ENCODE assay signal across 35 cellular contexts in the genomic region with DNA sequence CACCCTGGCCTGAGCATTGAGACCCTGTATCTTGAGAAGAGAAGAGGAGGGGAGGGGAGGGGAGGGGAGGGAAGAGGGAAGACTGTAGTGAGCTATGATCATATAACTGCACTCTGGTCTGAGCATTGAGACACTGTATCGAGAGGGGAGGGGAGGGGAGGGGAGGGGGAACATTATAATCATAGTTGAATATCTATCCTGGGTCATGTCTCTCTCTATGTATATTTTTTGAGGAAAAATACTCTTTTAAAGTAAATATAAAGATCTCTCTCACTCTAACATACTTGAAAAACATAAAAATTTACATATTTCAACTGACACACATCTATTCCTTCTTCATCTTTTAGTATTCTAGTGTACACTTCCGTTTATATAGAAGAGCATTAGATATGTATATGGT.
"Had no signal": no experiment of that assay in that cellular context is flagged by ENCODE, and none has a peak within 500 bp of the region (broad histone marks: within the 10 kb centered on the region; RNA-seq: fewer than 3 reads in every experiment).

No MANE protein-coding gene starts in this region.

- H3K27me3 ChIP-seq: MG63 had no signal

- DNase-seq: Karpas-422, Kasumi-1, MG63, MM.1S, MV-4-11, NCI-H1048, NCI-H1092, NCI-H1092 treated with DMSO at 0.1 percent for 48 hours, NCI-H1105, NCI-H1105 treated with DMSO at 0.1 percent for 48 hours, NCI-H1417, NCI-H1417 treated with DMSO at 0.1 percent for 48 hours, NCI-H1436, NCI-H1436 treated with DMSO at 0.1 percent for 48 hours, NCI-H146, NCI-H1694, NCI-H1694 treated with DMSO at 0.1 percent for 48 hours, NCI-H187, NCI-H187 treated with DMSO at 0.1 percent for 48 hours, NCI-H1930, NCI-H2029, NCI-H2029 treated with DMSO at 0.1 percent for 48 hours, NCI-H2081, NCI-H2081 treated with DMSO at 0.1 percent for 48 hours, NCI-H2107, NCI-H2171, NCI-H2171 treated with DMSO at 0.1 percent for 48 hours, NCI-H2227 treated with DMSO at 0.1 percent for 48 hours, NCI-H226, NCI-H345, NCI-H446, NCI-H446 treated with DMSO at 0.1 percent for 48 hours, NCI-H510A, NCI-H510A treated with DMSO at 0.1 percent for 48 hours, NCI-H524 had no signal

- H3K36me3 ChIP-seq: MG63 had no signal

- H3K4me3 ChIP-seq: MG63 had no signal

- H3K9me3 ChIP-seq: MG63 had no signal
